Comparison of ENCODE assay signal across 8 cellular contexts in genomic region chr1:72282271-72282656, GRCh38. TPM values are rescaled to one million over a fixed set of nuclear protein-coding genes. Genes with fewer than 3 reads are reported as not detected.
DNase-seq lines count a peak whose midpoint lies in the region; ATAC-seq and TF ChIP-seq lines count a peak whose summit lies in the region.

Gene NEGR1 (minus strand): TSS chr1:72282539.

- H3K4me3 Mint-ChIP-seq in Caco-2 (ENCODE audit: unreplicated experiment): no peak within 1 kb of the TSS
- peak within 1 kb of the TSS; percentile 70 for H3K4me3 Mint-ChIP-seq in activated CD8-positive, alpha-beta T cell treated with anti-CD3 and anti-CD28 coated beads, Interleukin-2, amount 10 ng/mL, durations not matched to agents 7 days and 5 days
- H3K4me3 Mint-ChIP-seq in naive thymus-derived CD8-positive, alpha-beta T cell: peak within 1 kb of the TSS in 6 of 10 donors; percentile 80 to 91 (median 87)

- H3K36me3 Mint-ChIP-seq in Caco-2 (ENCODE audit: insufficient read depth, unreplicated experiment): no peaks in the 10 kb centered on the region
- no peaks in the 10 kb centered on the region for H3K36me3 Mint-ChIP-seq in activated CD8-positive, alpha-beta T cell treated with anti-CD3 and anti-CD28 coated beads, Interleukin-2, amount 10 ng/mL, durations not matched to agents 7 days and 5 days (ENCODE audit: low read depth)
- H3K36me3 Mint-ChIP-seq in naive thymus-derived CD8-positive, alpha-beta T cell: no peaks in the 10 kb centered on the region

- DNase-seq in Caco-2: peak in 1 of 2 experiments; percentile 7
- DNase-seq in activated CD8-positive, alpha-beta T cell treated with anti-CD3 and anti-CD28 coated beads, Interleukin-2, amount 10 ng/mL, durations not matched to agents 7 days and 5 days: no peak
- DNase-seq in fibroblast of villous mesenchyme (ENCODE audit: low read depth): peak; percentile 64
- peak in 4 of 10 donors; percentile 2 to 58 (median 22) for DNase-seq in naive thymus-derived CD8-positive, alpha-beta T cell
- DNase-seq in vagina (ENCODE audit: extremely low spot score in 2 of 2): no peak
- DNase-seq in stimulated activated CD4-positive, alpha-beta T cell treated with anti-CD3 and anti-CD28 coated beads, Interleukin-4, amount 100 ng/mL, for 24 hours: no peak

- H3K4me1 Mint-ChIP-seq in Caco-2 (ENCODE audit: low read depth, unreplicated experiment): no peaks in the 10 kb centered on the region
- H3K4me1 Mint-ChIP-seq in activated CD8-positive, alpha-beta T cell treated with anti-CD3 and anti-CD28 coated beads, Interleukin-2, amount 10 ng/mL, durations not matched to agents 7 days and 5 days (ENCODE audit: low read depth): peaks cover 21% of the 10 kb centered on the region
- H3K4me1 Mint-ChIP-seq in naive thymus-derived CD8-positive, alpha-beta T cell: peaks cover 16 to 24% (median 19%) of the 10 kb centered on the region in 4 donors

- H3K4me3 ChIP-seq in Caco-2 (ENCODE audit: low read depth, low read length) (peak within 1 kb of the TSS; percentile 43), fibroblast of villous mesenchyme (ENCODE audit: low read depth, low read length) (peak within 1 kb of the TSS; percentile 79), vagina (peak within 1 kb of the TSS; percentile 67)

- H3K27ac ChIP-seq in KOPT-K1 (ENCODE audit: low read depth, low read length, poor library complexity, severe bottlenecking) (peak within 1 kb of the TSS; percentile 15), vagina (peak within 1 kb of the TSS; percentile 89)

- TF ChIP-seq CTCF in Caco-2 (IDR thresholded peaks at IDR 0.05; ENCODE audit: insufficient read depth in 1 of 2, low read depth in 1 of 2, low read length in 1 of 2, severe bottlenecking in 1 of 2, unreplicated experiment in 1 of 2) (no peak), fibroblast of villous mesenchyme (IDR thresholded peaks at IDR 0.05; ENCODE audit: insufficient read depth, low read depth, low read length) (no peak), vagina (IDR thresholded peaks at IDR 0.05) (no peak)

- H3K9me3 ChIP-seq in Caco-2: no peaks in the 10 kb centered on the region
- no peaks in the 10 kb centered on the region for H3K9me3 ChIP-seq in KOPT-K1 (ENCODE audit: insufficient read depth, low read length, poor library complexity, severe bottlenecking)
- H3K9me3 ChIP-seq in vagina: no peaks in the 10 kb centered on the region

- intact Hi-C loops in Caco-2 (cut with micrococcal nuclease; ENCODE audit: unreplicated experiment) (loop anchor here (5.0 kb wide), 2 partner anchors 75 to 95 kb away; no protein-coding TSS in a partner anchor), vagina (cut with DNase I) (no loop called here)

- H3K27ac Mint-ChIP-seq in Caco-2 (ENCODE audit: unreplicated experiment): no peak within 1 kb of the TSS
- no peak within 1 kb of the TSS for H3K27ac Mint-ChIP-seq in activated CD8-positive, alpha-beta T cell treated with anti-CD3 and anti-CD28 coated beads, Interleukin-2, amount 10 ng/mL, durations not matched to agents 7 days and 5 days
- H3K27ac Mint-ChIP-seq in naive thymus-derived CD8-positive, alpha-beta T cell: peak within 1 kb of the TSS; percentile 46 to 93 (median 76)

- H3K36me3 ChIP-seq in Caco-2 (ENCODE audit: control insufficient read depth, insufficient read depth, low read length): no peaks in the 10 kb centered on the region
- no peaks in the 10 kb centered on the region for H3K36me3 ChIP-seq in KOPT-K1 (ENCODE audit: insufficient read depth, low read length)
- H3K36me3 ChIP-seq in vagina: no peaks in the 10 kb centered on the region

- CTCF ChIA-PET in Caco-2 (lab: Charles Lee): no interaction called here
- CTCF ChIA-PET in activated CD8-positive, alpha-beta T cell treated with anti-CD3 and anti-CD28 coated beads, Interleukin-2, amount 10 ng/mL, durations not matched to agents 7 days and 5 days (lab: Charles Lee): no interaction called here

- H3K9me3 Mint-ChIP-seq in Caco-2 (ENCODE audit: unreplicated experiment): no peaks in the 10 kb centered on the region
- H3K9me3 Mint-ChIP-seq in activated CD8-positive, alpha-beta T cell treated with anti-CD3 and anti-CD28 coated beads, Interleukin-2, amount 10 ng/mL, durations not matched to agents 7 days and 5 days (ENCODE audit: insufficient read depth): no peaks in the 10 kb centered on the region
- no peaks in the 10 kb centered on the region for H3K9me3 Mint-ChIP-seq in naive thymus-derived CD8-positive, alpha-beta T cell

- POLR2A ChIA-PET in Caco-2 (lab: Charles Lee): no interaction called here
- POLR2A ChIA-PET in activated CD8-positive, alpha-beta T cell treated with anti-CD3 and anti-CD28 coated beads, Interleukin-2, amount 10 ng/mL, durations not matched to agents 7 days and 5 days (lab: Charles Lee): no interaction called here
- POLR2A ChIA-PET in naive thymus-derived CD8-positive, alpha-beta T cell (lab: Charles Lee): no interaction called here

- H3K4me1 ChIP-seq in Caco-2 (no peaks in the 10 kb centered on the region), vagina (peaks cover 5% of the 10 kb centered on the region)

- ATAC-seq in activated CD8-positive, alpha-beta T cell treated with anti-CD3 and anti-CD28 coated beads, Interleukin-2, amount 10 ng/mL, durations not matched to agents 7 days and 5 days: peak; percentile 11
- peak in 1 of 2 donors; percentile 19 for ATAC-seq in naive thymus-derived CD8-positive, alpha-beta T cell
- ATAC-seq in HG03139 (IDR thresholded peaks at IDR 0.05; ENCODE audit: unreplicated experiment): no peak

- no peaks in the 10 kb centered on the region; the same call in 1 of the 2 replicates for H3K27me3 ChIP-seq in Caco-2 (replicated peaks; ENCODE audit: control insufficient read depth, insufficient read depth, low read length)
- H3K27me3 ChIP-seq in vagina: no peaks in the 10 kb centered on the region

- TF ChIP-seq POLR2A in vagina (IDR thresholded peaks at IDR 0.05): no peak

- peaks cover 10% of the 10 kb centered on the region for H3K27me3 Mint-ChIP-seq in Caco-2 (ENCODE audit: insufficient read depth, unreplicated experiment)
- peaks cover 28% of the 10 kb centered on the region for H3K27me3 Mint-ChIP-seq in activated CD8-positive, alpha-beta T cell treated with anti-CD3 and anti-CD28 coated beads, Interleukin-2, amount 10 ng/mL, durations not matched to agents 7 days and 5 days (ENCODE audit: low read depth)
- H3K27me3 Mint-ChIP-seq in naive thymus-derived CD8-positive, alpha-beta T cell: peaks cover 0 to 8% (median 1%) of the 10 kb centered on the region in 5 donors

- BruUV-seq in Caco-2 (replicated peaks; lab: Mats Ljungman, UMichigan): no TSS peak

RNA-seq across cellular contexts. Expression of gene NEGR1, which starts in this region (rescaled TPM):
- total RNA-seq in Caco-2 (2022): 0.05 TPM in 1 of 2 replicates, not detected in the other
- not detected for total RNA-seq in activated CD8-positive, alpha-beta T cell treated with anti-CD3 and anti-CD28 coated beads, Interleukin-2, amount 10 ng/mL, durations not matched to agents 7 days and 5 days
- 7.1 and 13.8 TPM in 2 replicates for total RNA-seq in fibroblast of villous mesenchyme
- not detected for total RNA-seq in naive thymus-derived CD8-positive, alpha-beta T cell
- not detected for polyA plus RNA-seq in naive thymus-derived CD8-positive, alpha-beta T cell
- 19.2 TPM for total RNA-seq in vagina

Comparison
In these comparisons a context has a peak if more than half of its experiments do, and no peak if none do; other contexts are left out.
1. Peak in ATAC-seq in activated CD8-positive, alpha-beta T cell treated with anti-CD3 and anti-CD28 coated beads, Interleukin-2, amount 10 ng/mL, durations not matched to agents 7 days and 5 days; RNA of the gene not detected or under 1 TPM.
2. H3K27ac Mint-ChIP-seq: peak in naive thymus-derived CD8-positive, alpha-beta T cell (10 of 10); none in Caco-2 (single experiment) and activated CD8-positive, alpha-beta T cell treated with anti-CD3 and anti-CD28 coated beads, Interleukin-2, amount 10 ng/mL, durations not matched to agents 7 days and 5 days (single experiment).
3. Peak in every context shown above with its lines, with median percentiles within 50 percentile points of each other: H3K4me3 ChIP-seq.